ENCODE assay signal across 15 cellular contexts in the genomic region with DNA sequence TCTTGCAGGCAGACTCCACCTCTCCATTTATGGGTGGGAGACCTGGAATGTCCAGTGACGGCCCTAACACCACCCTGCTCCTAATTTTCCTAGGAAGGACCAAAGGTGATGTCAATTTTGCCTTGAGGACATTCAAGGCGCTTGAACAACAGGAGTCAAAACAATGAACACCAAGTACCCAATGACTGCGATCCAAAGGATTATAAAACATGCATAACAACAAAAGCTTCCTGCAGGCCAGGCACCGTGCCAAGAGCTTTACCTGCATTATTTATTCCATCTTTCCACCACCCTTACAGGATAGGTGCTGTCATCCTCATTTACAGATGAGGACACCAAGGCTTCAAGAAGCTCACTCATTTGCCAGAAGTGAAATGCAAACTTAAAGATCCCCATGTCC. TPM values are rescaled to one million over a fixed set of nuclear protein-coding genes. Genes with fewer than 3 reads are reported as not detected.
A peak's percentile ranks its signal among the peaks of the same experiment; 100 is the strongest.
DNase-seq lines count a peak whose midpoint lies in the region; ATAC-seq and TF ChIP-seq lines count a peak whose summit lies in the region.
"Had no signal": no experiment of that assay in that cellular context is flagged by ENCODE, and none has a peak within 500 bp of the region (broad histone marks: within the 10 kb centered on the region; RNA-seq: fewer than 3 reads in every experiment).

No MANE protein-coding gene starts in this region.

- no peaks in the 10 kb centered on the region for H3K36me3 ChIP-seq in MM.1S (replicated peaks; ENCODE audit: insufficient read depth, low read length)
- H3K36me3 ChIP-seq: adrenal gland had no signal

- no peak overlapping the region for H3K4me3 ChIP-seq in MM.1S (ENCODE audit: low read length)
- H3K4me3 ChIP-seq: adrenal gland, lung had no signal

- peaks cover 13% of the 10 kb centered on the region for H3K79me2 ChIP-seq in MM.1S (ENCODE audit: low read length)

- TF ChIP-seq CTCF in MM.1S (IDR thresholded peaks at IDR 0.05; ENCODE audit: low read length): no peak

- ATAC-seq in natural killer cell treated with Interleukin-12 subunit alpha and Interleukin-12 subunit beta and Interleukin-15 and Interleukin-18, amount 100 ng/mL, for 72 hours: no peak
- ATAC-seq in GM21381 (IDR thresholded peaks at IDR 0.05; ENCODE audit: unreplicated experiment): no peak
- no peak for ATAC-seq in HG03571 (IDR thresholded peaks at IDR 0.05; ENCODE audit: unreplicated experiment)

- H2AFZ ChIP-seq in MM.1S (ENCODE audit: low read length): no peak overlapping the region

- H3K27me3 Mint-ChIP-seq in T-helper 2 cell treated with Interferon-gamma antibody and Interleukin-4, amounts not matched to agents 5 μg/mL and 100 μg/mL, for 36 hours (ENCODE audit: low read depth): no peaks in the 10 kb centered on the region
- H3K27me3 Mint-ChIP-seq in activated naive CD8-positive, alpha-beta T cell: no peaks in the 10 kb centered on the region
- H3K27me3 Mint-ChIP-seq in natural killer cell treated with Interleukin-12 subunit alpha and Interleukin-12 subunit beta and Interleukin-15 and Interleukin-18, amount 100 ng/mL, for 72 hours: no peaks in the 10 kb centered on the region

- H3K4me1 Mint-ChIP-seq in T-helper 2 cell treated with Interferon-gamma antibody and Interleukin-4, amounts not matched to agents 5 μg/mL and 100 μg/mL, for 36 hours (ENCODE audit: low read depth): peaks cover 52% of the 10 kb centered on the region
- H3K4me1 Mint-ChIP-seq in activated naive CD8-positive, alpha-beta T cell (ENCODE audit: low read depth): peaks cover 68% of the 10 kb centered on the region
- H3K4me1 Mint-ChIP-seq in natural killer cell treated with Interleukin-12 subunit alpha and Interleukin-12 subunit beta and Interleukin-15 and Interleukin-18, amount 100 ng/mL, for 72 hours (ENCODE audit: low read depth in 2 of 2): peaks cover 53 to 68% of the 10 kb centered on the region in 2 donors

- no peak overlapping the region for H3K9ac ChIP-seq in MM.1S (ENCODE audit: low read length)

- no peak for DNase-seq in T-helper 2 cell treated with Interferon-gamma antibody and Interleukin-4, amounts not matched to agents 5 μg/mL and 100 μg/mL, for 36 hours (ENCODE audit: low spot score)
- DNase-seq in T-helper 2 cell (no peak), MM.1S (no peak)
- no peak for DNase-seq in natural killer cell treated with Interleukin-12 subunit alpha and Interleukin-12 subunit beta and Interleukin-15 and Interleukin-18, amount 100 ng/mL, for 72 hours (ENCODE audit: low spot score)
- DNase-seq in activated CD4-positive, CD25-positive, alpha-beta regulatory T cell treated with anti-CD3 and anti-CD28 coated beads, Interleukin-2, amount 50 U/mL, for 72 hours: no peak
- DNase-seq: activated CD4-positive, alpha-beta T cell treated with anti-CD3 and anti-CD28 coated beads for 1 hour; adrenal gland; GOT3; NCI-H226; SHP77 treated with DMSO at 0.1 percent for 48 hours; stimulated activated CD4-positive, alpha-beta T cell treated with anti-CD3 and anti-CD28 coated beads, Interleukin-4, amount 100 ng/mL, for 24 hours had no signal

- peak overlapping the region; percentile 43 for H3K4me3 Mint-ChIP-seq in T-helper 2 cell treated with Interferon-gamma antibody and Interleukin-4, amounts not matched to agents 5 μg/mL and 100 μg/mL, for 36 hours
- H3K4me3 Mint-ChIP-seq in activated naive CD8-positive, alpha-beta T cell: peak overlapping the region; percentile 43
- H3K4me3 Mint-ChIP-seq in natural killer cell treated with Interleukin-12 subunit alpha and Interleukin-12 subunit beta and Interleukin-15 and Interleukin-18, amount 100 ng/mL, for 72 hours: peak overlapping the region; percentile 82

- peaks cover 27% of the 10 kb centered on the region for H3K4me1 ChIP-seq in MM.1S (ENCODE audit: low read length)

- peak overlapping the region; percentile 97; the same call in 1 of the 2 replicates for H3K27ac ChIP-seq in MM.1S (ENCODE audit: low read length)

- peak overlapping the region; percentile 53 for H3K27ac Mint-ChIP-seq in T-helper 2 cell treated with Interferon-gamma antibody and Interleukin-4, amounts not matched to agents 5 μg/mL and 100 μg/mL, for 36 hours
- peak overlapping the region; percentile 99 for H3K27ac Mint-ChIP-seq in activated naive CD8-positive, alpha-beta T cell
- peak overlapping the region; percentile 91 to 95 for H3K27ac Mint-ChIP-seq in natural killer cell treated with Interleukin-12 subunit alpha and Interleukin-12 subunit beta and Interleukin-15 and Interleukin-18, amount 100 ng/mL, for 72 hours

- peaks cover 15% of the 10 kb centered on the region for H3K36me3 Mint-ChIP-seq in T-helper 2 cell treated with Interferon-gamma antibody and Interleukin-4, amounts not matched to agents 5 μg/mL and 100 μg/mL, for 36 hours (ENCODE audit: low read depth)
- peaks cover 11% of the 10 kb centered on the region for H3K36me3 Mint-ChIP-seq in activated naive CD8-positive, alpha-beta T cell
- H3K36me3 Mint-ChIP-seq in natural killer cell treated with Interleukin-12 subunit alpha and Interleukin-12 subunit beta and Interleukin-15 and Interleukin-18, amount 100 ng/mL, for 72 hours: no peaks in the 10 kb centered on the region

- H3F3A ChIP-seq in MM.1S (ENCODE audit: insufficient read depth, low read length): peaks cover 26% of the 10 kb centered on the region

- no peaks in the 10 kb centered on the region for H4K20me1 ChIP-seq in MM.1S (ENCODE audit: insufficient read depth, low read length)

- H3K9me3 ChIP-seq in MM.1S (replicated peaks; ENCODE audit: insufficient read depth, low read length): no peaks in the 10 kb centered on the region
- H3K9me3 ChIP-seq: adrenal gland had no signal

- H3K27me3 ChIP-seq in MM.1S (replicated peaks; ENCODE audit: insufficient read depth, low read length): no peaks in the 10 kb centered on the region
- H3K27me3 ChIP-seq: adrenal gland had no signal

- no peak overlapping the region for H3K4me2 ChIP-seq in MM.1S (ENCODE audit: low read depth, low read length)

- no peaks in the 10 kb centered on the region for H3K9me2 ChIP-seq in MM.1S (replicated peaks; ENCODE audit: insufficient read depth, low read length)

- H3K9me3 Mint-ChIP-seq in T-helper 2 cell treated with Interferon-gamma antibody and Interleukin-4, amounts not matched to agents 5 μg/mL and 100 μg/mL, for 36 hours: no peaks in the 10 kb centered on the region
- H3K9me3 Mint-ChIP-seq in activated naive CD8-positive, alpha-beta T cell (ENCODE audit: low read depth): no peaks in the 10 kb centered on the region
- no peaks in the 10 kb centered on the region for H3K9me3 Mint-ChIP-seq in natural killer cell treated with Interleukin-12 subunit alpha and Interleukin-12 subunit beta and Interleukin-15 and Interleukin-18, amount 100 ng/mL, for 72 hours

RNA-seq across cellular contexts. Expression of gene FOXN3, which starts 15.2 kb away (rescaled TPM):
- 100 to 1,000 TPM; 127 to 133 TPM for total RNA-seq in natural killer cell treated with Interleukin-12 subunit alpha and Interleukin-12 subunit beta and Interleukin-15 and Interleukin-18, amount 100 ng/mL, for 72 hours
